In the genomic region with DNA sequence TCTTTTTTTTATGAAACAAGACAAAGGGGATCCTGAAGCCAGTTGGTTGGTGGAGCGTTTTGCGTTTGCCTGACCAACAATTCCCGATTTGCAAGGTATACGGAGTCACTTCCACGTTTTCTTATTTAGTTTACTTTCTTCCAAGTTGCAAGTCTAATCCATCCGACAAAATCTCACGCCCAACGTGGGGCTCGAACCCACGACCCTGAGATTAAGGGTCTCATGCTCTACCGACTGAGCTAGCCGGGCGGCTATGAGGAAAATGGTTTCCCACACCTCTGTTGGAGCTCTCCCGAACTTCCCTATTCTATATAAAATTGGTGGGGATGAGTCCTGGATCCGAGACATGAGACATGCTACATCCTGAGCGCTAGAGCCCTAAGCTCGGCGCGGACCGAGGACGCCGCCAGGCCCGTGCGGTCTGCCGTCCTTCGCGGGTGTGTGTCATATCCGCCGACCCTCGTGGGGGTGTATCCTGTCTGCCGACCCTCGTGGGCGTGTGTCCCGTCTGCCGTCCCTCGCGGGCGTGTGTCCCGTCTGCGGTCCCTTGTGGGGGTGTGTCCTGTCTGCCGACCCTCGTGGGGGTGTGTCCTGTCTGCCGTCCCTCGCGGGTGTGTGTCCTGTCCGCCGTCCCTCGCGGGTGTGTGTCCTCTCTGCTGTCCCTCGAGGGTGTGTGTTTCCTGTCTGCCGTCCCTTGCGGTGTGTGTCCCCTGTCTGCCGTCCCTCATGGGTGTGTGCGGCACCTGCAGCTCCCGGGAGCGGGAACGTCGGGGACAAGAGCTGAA, we compare ENCODE assay signal across 8 cellular contexts. TPM values are rescaled to one million over a fixed set of nuclear protein-coding genes. Genes with fewer than 3 reads are reported as not detected.
DNase-seq lines count a peak whose midpoint lies in the region; ATAC-seq and TF ChIP-seq lines count a peak whose summit lies in the region.

No MANE protein-coding gene starts in this region.

- intact Hi-C loops in activated B cell treated with CpG ODN at 0.5 μM for 24 hours (cut with micrococcal nuclease) = loop anchor here (1.0 to 10.0 kb wide), 9 partner anchors 7 to 1193 kb away; a partner anchor contains a TSS

- H3K27me3 ChIP-seq in liver (ENCODE audit: control insufficient read depth in 4 of 4, insufficient read depth in 4 of 4, low read length in 3 of 4) = no peaks in the 10 kb centered on the region

- peaks cover 8% of the 10 kb centered on the region for H3K36me3 Mint-ChIP-seq in activated B cell treated with CpG ODN at 0.5 μM for 24 hours (ENCODE audit: low read depth)

- DNase-seq in NCI-H510A treated with DMSO at 0.1 percent for 48 hours (lab: John Stamatoyannopoulos, UW) = peak; percentile 67
- DNase-seq in NCI-H510A (lab: John Stamatoyannopoulos, UW) = no peak
- DNase-seq in NCI-H2227 (lab: John Stamatoyannopoulos, UW; ENCODE audit: unreplicated experiment) = peak; percentile 93
- DNase-seq in activated B cell treated with CpG ODN at 0.5 μM for 24 hours = no peak
- peak; percentile 47 to 81 for DNase-seq in dermis microvascular lymphatic vessel endothelial cell (ENCODE audit: low read depth in 2 of 2)
- peak; percentile 40 to 55 for DNase-seq in stimulated activated CD4-positive, alpha-beta T cell treated with anti-CD3 and anti-CD28 coated beads, Interleukin-4, amount 100 ng/mL, for 4 hours

- CTCF ChIA-PET in activated B cell treated with CpG ODN at 0.5 μM for 24 hours (lab: Charles Lee) = interaction anchor here (0.6 to 1.6 kb wide), 3 partner anchors 9 to 28 kb away, joined by 3 to 8 read pairs (median 4); no protein-coding TSS in a partner anchor

- no peaks in the 10 kb centered on the region for H3K36me3 ChIP-seq in liver (ENCODE audit: control insufficient read depth in 4 of 4, insufficient read depth in 3 of 4, low read depth in 1 of 4, low read length in 3 of 4)

- peaks cover 27% of the 10 kb centered on the region for H3K4me1 Mint-ChIP-seq in activated B cell treated with CpG ODN at 0.5 μM for 24 hours

- peak overlapping the region; percentile 85 for H3K4me3 Mint-ChIP-seq in activated B cell treated with CpG ODN at 0.5 μM for 24 hours

- POLR2A ChIA-PET in activated B cell treated with CpG ODN at 0.5 μM for 24 hours (lab: Charles Lee) = interaction anchor here (0.7 to 3.4 kb wide), 9 partner anchors 9 to 300 kb away, joined by 3 to 33 read pairs (median 4); a partner anchor contains a TSS

- peaks cover 2% of the 10 kb centered on the region for H3K27me3 Mint-ChIP-seq in activated B cell treated with CpG ODN at 0.5 μM for 24 hours

- peak overlapping the region; percentile 67 for H3K27ac Mint-ChIP-seq in activated B cell treated with CpG ODN at 0.5 μM for 24 hours

- H3K9me3 ChIP-seq in liver (ENCODE audit: control insufficient read depth in 4 of 4, low read length in 3 of 4) = no peaks in the 10 kb centered on the region

- ATAC-seq in activated B cell treated with CpG ODN at 0.5 μM for 24 hours (ENCODE audit: low read depth) (peak; percentile 6), GM21529 (IDR thresholded peaks at IDR 0.05; ENCODE audit: unreplicated experiment) (no peak)

- peak overlapping the region in 1 of 2 donors; percentile 48 for H3K9ac ChIP-seq in liver (ENCODE audit: low read depth in 1 of 2, low read length in 2 of 2)

- H3K4me3 ChIP-seq in liver (ENCODE audit: low read depth in 1 of 3, low read length in 3 of 3) = peak overlapping the region; percentile 49 to 98 (median 82)

- no peak for TF ChIP-seq RAD21 in liver (IDR thresholded peaks at IDR 0.05)

- H3K4me1 ChIP-seq in liver (ENCODE audit: control insufficient read depth in 4 of 4, insufficient read depth in 4 of 4, low read length in 3 of 4) = peaks cover 3 to 18% (median 10%) of the 10 kb centered on the region in 4 donors

- H3K9me3 Mint-ChIP-seq in activated B cell treated with CpG ODN at 0.5 μM for 24 hours = peaks cover 3% of the 10 kb centered on the region

- WGBS in liver = 12% methylated on average over 58 of the region's 58 CpGs

- peak overlapping the region; percentile 76 to 77 for H3K27ac ChIP-seq in liver (ENCODE audit: low read depth in 1 of 2, low read length in 2 of 2)

- TF ChIP-seq CTCF in activated B cell treated with CpG ODN at 0.5 μM for 24 hours (IDR thresholded peaks at IDR 0.05) (no peak), liver (IDR thresholded peaks at IDR 0.05; ENCODE audit: low read depth, low read length, missing input control) (no peak)

TF ChIP-seq in liver, 16 proteins besides CTCF, POLR2A, EP300 and RAD21:
- TF ChIP-seq EGR1 (IDR thresholded peaks at IDR 0.05; ENCODE audit: low read depth in 2 of 2) (no peak), FOXA1 (IDR thresholded peaks at IDR 0.05) (no peak), FOXA2 (IDR thresholded peaks at IDR 0.05) (no peak), HNF4G (IDR thresholded peaks at IDR 0.05) (no peak), SP1 (IDR thresholded peaks at IDR 0.05) (no peak), GABPA (IDR thresholded peaks at IDR 0.05 in 1 of 2, conservative IDR thresholded peaks at IDR 0.05 in 1 of 2) (no peak), TAF1 (conservative IDR thresholded peaks at IDR 0.05) (no peak), JUND (IDR thresholded peaks at IDR 0.05) (no peak), RXRA (IDR thresholded peaks at IDR 0.05) (no peak), YY1 (IDR thresholded peaks at IDR 0.05) (no peak), HNF4A (conservative IDR thresholded peaks at IDR 0.05) (no peak)
- TF ChIP-seq, protein P1, sequence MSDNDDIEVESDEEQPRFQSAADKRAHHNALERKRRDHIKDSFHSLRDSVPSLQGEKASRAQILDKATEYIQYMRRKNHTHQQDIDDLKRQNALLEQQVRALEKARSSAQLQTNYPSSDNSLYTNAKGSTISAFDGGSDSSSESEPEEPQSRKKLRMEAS (IDR thresholded peaks at IDR 0.05) = peak; percentile 18
- TF ChIP-seq, protein P2, sequence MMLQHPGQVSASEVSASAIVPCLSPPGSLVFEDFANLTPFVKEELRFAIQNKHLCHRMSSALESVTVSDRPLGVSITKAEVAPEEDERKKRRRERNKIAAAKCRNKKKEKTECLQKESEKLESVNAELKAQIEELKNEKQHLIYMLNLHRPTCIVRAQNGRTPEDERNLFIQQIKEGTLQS (IDR thresholded peaks at IDR 0.05) = peak; percentile 99
- TF ChIP-seq, protein P3, sequence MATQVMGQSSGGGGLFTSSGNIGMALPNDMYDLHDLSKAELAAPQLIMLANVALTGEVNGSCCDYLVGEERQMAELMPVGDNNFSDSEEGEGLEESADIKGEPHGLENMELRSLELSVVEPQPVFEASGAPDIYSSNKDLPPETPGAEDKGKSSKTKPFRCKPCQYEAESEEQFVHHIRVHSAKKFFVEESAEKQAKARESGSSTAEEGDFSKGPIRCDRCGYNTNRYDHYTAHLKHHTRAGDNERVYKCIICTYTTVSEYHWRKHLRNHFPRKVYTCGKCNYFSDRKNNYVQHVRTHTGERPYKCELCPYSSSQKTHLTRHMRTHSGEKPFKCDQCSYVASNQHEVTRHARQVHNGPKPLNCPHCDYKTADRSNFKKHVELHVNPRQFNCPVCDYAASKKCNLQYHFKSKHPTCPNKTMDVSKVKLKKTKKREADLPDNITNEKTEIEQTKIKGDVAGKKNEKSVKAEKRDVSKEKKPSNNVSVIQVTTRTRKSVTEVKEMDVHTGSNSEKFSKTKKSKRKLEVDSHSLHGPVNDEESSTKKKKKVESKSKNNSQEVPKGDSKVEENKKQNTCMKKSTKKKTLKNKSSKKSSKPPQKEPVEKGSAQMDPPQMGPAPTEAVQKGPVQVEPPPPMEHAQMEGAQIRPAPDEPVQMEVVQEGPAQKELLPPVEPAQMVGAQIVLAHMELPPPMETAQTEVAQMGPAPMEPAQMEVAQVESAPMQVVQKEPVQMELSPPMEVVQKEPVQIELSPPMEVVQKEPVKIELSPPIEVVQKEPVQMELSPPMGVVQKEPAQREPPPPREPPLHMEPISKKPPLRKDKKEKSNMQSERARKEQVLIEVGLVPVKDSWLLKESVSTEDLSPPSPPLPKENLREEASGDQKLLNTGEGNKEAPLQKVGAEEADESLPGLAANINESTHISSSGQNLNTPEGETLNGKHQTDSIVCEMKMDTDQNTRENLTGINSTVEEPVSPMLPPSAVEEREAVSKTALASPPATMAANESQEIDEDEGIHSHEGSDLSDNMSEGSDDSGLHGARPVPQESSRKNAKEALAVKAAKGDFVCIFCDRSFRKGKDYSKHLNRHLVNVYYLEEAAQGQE (IDR thresholded peaks at IDR 0.05) = no peak
- TF ChIP-seq, protein P4, sequence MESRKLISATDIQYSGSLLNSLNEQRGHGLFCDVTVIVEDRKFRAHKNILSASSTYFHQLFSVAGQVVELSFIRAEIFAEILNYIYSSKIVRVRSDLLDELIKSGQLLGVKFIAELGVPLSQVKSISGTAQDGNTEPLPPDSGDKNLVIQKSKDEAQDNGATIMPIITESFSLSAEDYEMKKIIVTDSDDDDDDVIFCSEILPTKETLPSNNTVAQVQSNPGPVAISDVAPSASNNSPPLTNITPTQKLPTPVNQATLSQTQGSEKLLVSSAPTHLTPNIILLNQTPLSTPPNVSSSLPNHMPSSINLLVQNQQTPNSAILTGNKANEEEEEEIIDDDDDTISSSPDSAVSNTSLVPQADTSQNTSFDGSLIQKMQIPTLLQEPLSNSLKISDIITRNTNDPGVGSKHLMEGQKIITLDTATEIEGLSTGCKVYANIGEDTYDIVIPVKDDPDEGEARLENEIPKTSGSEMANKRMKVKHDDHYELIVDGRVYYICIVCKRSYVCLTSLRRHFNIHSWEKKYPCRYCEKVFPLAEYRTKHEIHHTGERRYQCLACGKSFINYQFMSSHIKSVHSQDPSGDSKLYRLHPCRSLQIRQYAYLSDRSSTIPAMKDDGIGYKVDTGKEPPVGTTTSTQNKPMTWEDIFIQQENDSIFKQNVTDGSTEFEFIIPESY (IDR thresholded peaks at IDR 0.05) = no peak
TF ChIP-seq in liver: peak in this region for 2.

RNA-seq across cellular contexts. Expression of a gene that starts 22.6 kb away (rescaled TPM):
- 5.6 and 5.7 TPM in 2 replicates for total RNA-seq in activated B cell treated with CpG ODN at 0.5 μM for 24 hours
- 2.8 and 5.4 TPM in 2 replicates for total RNA-seq in dermis microvascular lymphatic vessel endothelial cell
- total RNA-seq in liver = 1 to 10 TPM; 1.9 to 4.5 TPM
- 1 to 10 TPM in 1 of 2 donors, under 1 TPM in 1; 0.56 to 1.6 TPM for polyA plus RNA-seq in liver

RNA-seq across cellular contexts. Expression of a gene that starts 30.6 kb away (rescaled TPM):
- not detected in 2 replicates for total RNA-seq in activated B cell treated with CpG ODN at 0.5 μM for 24 hours
- total RNA-seq in dermis microvascular lymphatic vessel endothelial cell = not detected in 2 replicates
- total RNA-seq in liver = not detected
- not detected for polyA plus RNA-seq in liver

RNA-seq across cellular contexts. Expression of a gene that starts 45.0 kb away (rescaled TPM):
- not detected in 2 replicates for total RNA-seq in activated B cell treated with CpG ODN at 0.5 μM for 24 hours
- 14.9 and 17.2 TPM in 2 replicates for total RNA-seq in dermis microvascular lymphatic vessel endothelial cell
- total RNA-seq in liver = 1 to 10 TPM; 4.1 to 6.9 TPM
- polyA plus RNA-seq in liver = 1 to 10 TPM; 2.0 to 5.9 TPM

RNA-seq across cellular contexts. Expression of a gene that starts 58.3 kb away (rescaled TPM):
- total RNA-seq in activated B cell treated with CpG ODN at 0.5 μM for 24 hours = not detected in 2 replicates
- not detected in 2 replicates for total RNA-seq in dermis microvascular lymphatic vessel endothelial cell
- not detected for total RNA-seq in liver
- not detected for polyA plus RNA-seq in liver

Comparison
In these comparisons a context has a peak if more than half of its experiments do, and no peak if none do; other contexts are left out.
1. DNase-seq: peak in NCI-H510A treated with DMSO at 0.1 percent for 48 hours (single experiment), NCI-H2227 (single experiment), dermis microvascular lymphatic vessel endothelial cell (2 of 2) and stimulated activated CD4-positive, alpha-beta T cell treated with anti-CD3 and anti-CD28 coated beads, Interleukin-4, amount 100 ng/mL, for 4 hours (2 of 2); none in NCI-H510A (single experiment) and activated B cell treated with CpG ODN at 0.5 μM for 24 hours (single experiment).